ENCODE assay signal across 1 cellular context in genomic region chr7:5365976-5366625, GRCh38.
TF ChIP-seq lines count a peak whose summit lies in the region.

No MANE protein-coding gene starts in this region.

TF ChIP-seq in HEK293, 187 proteins besides CTCF, POLR2A, EP300 and RAD21 (continued from another document):
- TF ChIP-seq ZNF362 (tag by site-specific recombination; IDR thresholded peaks at IDR 0.05) (peak; percentile 45; the same call in 1 of the 2 replicates), GLIS2 (tag by site-specific recombination; IDR thresholded peaks at IDR 0.05) (peak; percentile 56), KLF10 (tag by site-specific recombination; IDR thresholded peaks at IDR 0.05) (0 out of 2 replicates have a peak, but pooled peaks have one; percentile 35)
